Comparison of ENCODE assay signal across 2 cellular contexts in genomic region chr5:149432861-149433462, GRCh38.
A peak's percentile ranks its signal among the peaks of the same experiment; 100 is the strongest.
TF ChIP-seq lines count a peak whose summit lies in the region.

No MANE protein-coding gene starts in this region.

TF ChIP-seq in liver, 16 proteins besides CTCF, POLR2A, EP300 and RAD21:
- TF ChIP-seq GABPA (IDR thresholded peaks at IDR 0.05 in 1 of 2, conservative IDR thresholded peaks at IDR 0.05 in 1 of 2) (no peak), NR2F2 (IDR thresholded peaks at IDR 0.05) (peak; percentile 6), TAF1 (conservative IDR thresholded peaks at IDR 0.05) (no peak), HNF4G (IDR thresholded peaks at IDR 0.05) (no peak), MAX (IDR thresholded peaks at IDR 0.05) (no peak)

TF ChIP-seq in HepG2, 621 proteins besides CTCF, POLR2A, EP300 and RAD21:
- TF ChIP-seq TEAD2 (CRISPR knock-in tag; IDR thresholded peaks at IDR 0.05) (no peak), NPAS2 (CRISPR knock-in tag; IDR thresholded peaks at IDR 0.05; ENCODE audit: borderline replicate concordance) (no peak)
